Comparison of ENCODE assay signal across 23 cellular contexts in genomic region chr1:229871078-229871676, GRCh38.
"Had no signal": no experiment of that assay in that cellular context is flagged by ENCODE, and none has a peak within 500 bp of the region (broad histone marks: within the 10 kb centered on the region; RNA-seq: fewer than 3 reads in every experiment).

No MANE protein-coding gene starts in this region.

- H3K4me3 ChIP-seq: Peyer's patch, SK-N-MC had no signal

- ATAC-seq: activated T-helper 17 cell treated with anti-CD3 and anti-CD28 coated beads, Interleukin-2, amount 50 U/mL, for 72 hours; T-cell had no signal

- H3K4me1 ChIP-seq: Peyer's patch had no signal

- H3K27ac ChIP-seq: brain microvascular endothelial cell, KMS-11, Peyer's patch, SK-N-MC had no signal

- H3K36me3 ChIP-seq: brain microvascular endothelial cell, Peyer's patch had no signal

- DNase-seq: activated B cell treated with CpG ODN at 0.5 μM for 24 hours; activated CD4-positive, alpha-beta memory T cell treated with anti-CD3 and anti-CD28 coated beads for 36 hours; activated CD4-positive, alpha-beta T cell treated with anti-CD3 and anti-CD28 coated beads, Interleukin-2, amount 10 ng/mL, durations not matched to agents 7 days and 5 days; activated CD8-positive, alpha-beta memory T cell treated with anti-CD3 and anti-CD28 coated beads for 24 hours; activated gamma-delta T cell treated with Interleukin-2 at 50 U/mL for 16 hours; activated naive CD4-positive, alpha-beta T cell treated with anti-CD3 and anti-CD28 coated beads, Interleukin-2, amount 10 ng/mL, durations not matched to agents 7 days and 5 days; activated naive CD8-positive, alpha-beta T cell treated with anti-CD3 and anti-CD28 coated beads for 36 hours; activated T-cell treated with anti-CD3 and anti-CD28 coated beads for 4 hours; activated T-cell treated with anti-CD3 and anti-CD28 coated beads, Interleukin-2, amount 50 U/mL, for 48 hours; brain microvascular endothelial cell; central memory CD4-positive, alpha-beta T cell; NCI-H1436 treated with DMSO at 0.1 percent for 48 hours; NCI-H187; NCI-H2081; NCI-H446; NCI-H524; Peyer's patch; T-cell; T-helper 2 cell; T1000 had no signal

- H3K9me3 ChIP-seq: Peyer's patch had no signal

- H3K27me3 ChIP-seq: brain microvascular endothelial cell, Peyer's patch had no signal
